23 cellular contexts compared by ENCODE assay signal in the genomic region with DNA sequence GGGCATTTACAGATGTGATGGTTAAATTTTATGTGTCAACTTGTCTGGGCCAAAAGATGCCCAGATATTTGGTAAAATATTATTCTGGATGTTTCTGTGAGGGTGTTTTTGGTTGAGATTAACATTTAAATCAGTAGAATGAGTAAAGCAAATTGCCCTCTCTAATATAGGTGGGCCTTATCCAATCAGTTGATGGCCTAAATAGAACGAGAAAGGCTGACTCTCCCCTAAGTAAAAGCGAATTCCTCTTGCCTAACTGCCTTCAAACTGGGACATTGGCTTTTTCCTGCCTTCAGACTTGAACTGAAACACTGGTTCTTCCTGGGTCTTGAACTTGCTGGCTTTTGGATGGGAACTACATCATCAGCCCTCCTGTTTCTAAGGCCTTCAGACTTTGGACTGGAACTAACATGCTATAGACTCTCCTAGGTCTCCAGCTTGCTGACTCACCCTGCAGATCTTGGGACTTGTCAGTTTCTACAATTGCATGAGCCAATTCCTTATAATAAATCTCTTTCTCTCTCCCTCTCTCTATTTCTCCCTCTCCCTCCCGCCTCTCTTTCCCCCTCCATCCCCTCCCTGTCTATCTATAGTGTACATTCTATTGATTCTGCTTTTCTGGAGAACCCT. TPM values are rescaled to one million over a fixed set of nuclear protein-coding genes. Genes with fewer than 3 reads are reported as not detected.
DNase-seq lines count a peak whose midpoint lies in the region; ATAC-seq, FAIRE-seq and TF ChIP-seq lines count a peak whose summit lies in the region.
"Had no signal": no experiment of that assay in that cellular context is flagged by ENCODE, and none has a peak within 500 bp of the region (broad histone marks: within the 10 kb centered on the region; RNA-seq: fewer than 3 reads in every experiment).

No MANE protein-coding gene starts in this region.

- intact Hi-C loops in GM12878 (cut with micrococcal nuclease; ENCODE audit: unreplicated experiment), result no loop called here

- SMC1A ChIA-PET in GM12878 (lab: Charles Lee; ENCODE audit: uncharacterized antibody, unreplicated experiment), result no interaction called here

- CTCF ChIA-PET in GM12878 (lab: Yijun Ruan, JAX), result interaction anchor here (1.2 to 4.1 kb wide), 4 partner anchors 17 to 278 kb away, joined by 3 to 27 read pairs (median 4); no protein-coding TSS in a partner anchor

- WGBS in GM12878 (ENCODE audit: insufficient coverage, insufficient replicate concordance, low lambda C conversion rate, missing lambda C conversion rate), result 64% methylated on average over 3 of the region's 3 CpGs
- 89% methylated on average over 3 of the region's 3 CpGs for WGBS in smooth muscle cell (ENCODE audit: low lambda C conversion rate)

- H3K4me3 ChIP-seq in GM12878, result no peak overlapping the region
- no peak overlapping the region for H3K4me3 ChIP-seq in fibroblast of villous mesenchyme (ENCODE audit: low read depth, low read length)
- no peak overlapping the region for H3K4me3 ChIP-seq in smooth muscle cell
- H3K4me3 ChIP-seq: heart left ventricle had no signal

- no peak for TF ChIP-seq RAD21 in GM12878 (IDR thresholded peaks at IDR 0.05; ENCODE audit: insufficient read depth, low read depth, low read length)

- H3K36me3 ChIP-seq in GM12878 (ENCODE audit: control insufficient read depth in 2 of 2, insufficient read depth in 2 of 2, low read length in 1 of 2), result no peaks in the 10 kb centered on the region
- H3K36me3 ChIP-seq in smooth muscle cell (ENCODE audit: low read depth), result no peaks in the 10 kb centered on the region
- H3K36me3 ChIP-seq: BE2C, heart left ventricle had no signal

- H4K20me1 ChIP-seq in GM12878 (ENCODE audit: control insufficient read depth, insufficient read depth), result no peaks in the 10 kb centered on the region
- H4K20me1 ChIP-seq in smooth muscle cell (ENCODE audit: low read depth), result no peaks in the 10 kb centered on the region

- DNase-seq in DMS53 (lab: John Stamatoyannopoulos, UW) (peak; percentile 29), DMS53 treated with DMSO at 0.1 percent for 48 hours (lab: John Stamatoyannopoulos, UW; ENCODE audit: unreplicated experiment) (no peak), GM12878 (ENCODE audit: low read depth, low spot score) (no peak), fibroblast of villous mesenchyme (ENCODE audit: low read depth) (peak; percentile 27), smooth muscle cell (lab: John Stamatoyannopoulos, UW; ENCODE audit: unreplicated experiment) (no peak), NCI-H2196 treated with DMSO at 0.1 percent for 48 hours (lab: John Stamatoyannopoulos, UW; ENCODE audit: unreplicated experiment) (no peak), occipital lobe (lab: John Stamatoyannopoulos, UW) (no peak)
- DNase-seq in stimulated activated CD4-positive, alpha-beta T cell treated with anti-CD3 and anti-CD28 coated beads, Interleukin-2, amount 100 ng/mL, for 24 hours, result no peak
- DNase-seq: activated CD4-positive, CD25-positive, alpha-beta regulatory T cell treated with anti-CD3 and anti-CD28 coated beads, Interleukin-2, amount 50 U/mL, for 72 hours; activated naive CD4-positive, alpha-beta T cell treated with anti-CD3 and anti-CD28 coated beads, Interleukin-2, amount 50 U/mL, for 16 hours; activated T-cell treated with anti-CD3 and anti-CD28 coated beads, Interleukin-2, amount 50 U/mL, for 72 hours; BE2C; heart left ventricle; MM.1S; natural killer cell; NCI-H1930; NCI-H446 treated with DMSO at 0.1 percent for 48 hours had no signal

- H3F3A ChIP-seq in smooth muscle cell (ENCODE audit: low read depth), result peaks cover 19% of the 10 kb centered on the region

- H3K9me3 ChIP-seq in GM12878 (replicated peaks; ENCODE audit: control insufficient read depth, insufficient read depth, low read length) (no peaks in the 10 kb centered on the region), smooth muscle cell (replicated peaks; ENCODE audit: low read depth) (no peaks in the 10 kb centered on the region)
- H3K9me3 ChIP-seq: BE2C had no signal

- H3K4me1 ChIP-seq in GM12878 (ENCODE audit: control insufficient read depth, insufficient read depth, low read length), result no peaks in the 10 kb centered on the region
- H3K4me1 ChIP-seq in smooth muscle cell (ENCODE audit: low read depth), result peaks cover 11% of the 10 kb centered on the region

- TF ChIP-seq POLR2A in GM12878 (IDR thresholded peaks at IDR 0.05; ENCODE audit: low read depth, low read length), result no peak

- no peak overlapping the region for H3K27ac ChIP-seq in GM12878 (ENCODE audit: control insufficient read depth, insufficient read depth)
- peak overlapping the region; percentile 94 for H3K27ac ChIP-seq in smooth muscle cell (ENCODE audit: low read depth)
- H3K27ac ChIP-seq: 22Rv1 had no signal

- BruUV-seq in GM12878 (replicated peaks; lab: Mats Ljungman, UMichigan), result no TSS peak

- H3K79me2 ChIP-seq in GM12878 (ENCODE audit: control insufficient read depth, insufficient read depth, low read length) (no peaks in the 10 kb centered on the region), smooth muscle cell (ENCODE audit: low read depth) (no peaks in the 10 kb centered on the region)

- H3K9ac ChIP-seq in GM12878 (ENCODE audit: control insufficient read depth, insufficient read depth, low read length) (no peak overlapping the region), smooth muscle cell (ENCODE audit: low read depth) (no peak overlapping the region)

- H3K27me3 ChIP-seq in GM12878 (replicated peaks in 1 of 2; ENCODE audit: control insufficient read depth in 2 of 2, insufficient read depth in 2 of 2, low read length in 1 of 2) (no peaks in the 10 kb centered on the region), smooth muscle cell (ENCODE audit: low read depth) (no peaks in the 10 kb centered on the region)
- H3K27me3 ChIP-seq: BE2C, heart left ventricle had no signal

- in situ Hi-C loops in GM12878 (cut with MboI), result no loop called here

- TF ChIP-seq CTCF in GM12878 (IDR thresholded peaks at IDR 0.05 in 2 of 3, conservative IDR thresholded peaks at IDR 0.05 in 1 of 3; ENCODE audit: control insufficient read depth in 2 of 3, extremely low read depth in 1 of 3, insufficient read depth in 1 of 3, low read depth in 3 of 3, low read length in 3 of 3), result no peak
- TF ChIP-seq CTCF in fibroblast of villous mesenchyme (IDR thresholded peaks at IDR 0.05; ENCODE audit: insufficient read depth, low read depth, low read length), result no peak
- no peak for TF ChIP-seq CTCF in smooth muscle cell (IDR thresholded peaks at IDR 0.05; ENCODE audit: borderline replicate concordance, insufficient read depth, poor library complexity, severe bottlenecking)

- no peak for TF ChIP-seq EP300 in GM12878 (IDR thresholded peaks at IDR 0.05; ENCODE audit: borderline replicate concordance in 1 of 2, control insufficient read depth in 1 of 2, low read depth in 2 of 2, low read length in 2 of 2)

- peak; percentile 54 for FAIRE-seq in GM12878 (lab: Jason Lieb, UNC)
- FAIRE-seq: D721Med, GM12891, H54, urothelium cell line had no signal

- H2AFZ ChIP-seq in GM12878 (ENCODE audit: control insufficient read depth, low read depth, low read length) (no peak overlapping the region), smooth muscle cell (ENCODE audit: low read depth) (no peak overlapping the region)

- RAD21 ChIA-PET in GM12878 (lab: Charles Lee; ENCODE audit: unreplicated experiment), result interaction anchor here (0.7 kb wide), 1 partner anchor 17 kb away, joined by 3 read pairs; no protein-coding TSS in a partner anchor

- POLR2A ChIA-PET in GM12878 (lab: Charles Lee), result no interaction called here

- H3K4me2 ChIP-seq in GM12878 (ENCODE audit: control insufficient read depth, insufficient read depth), result no peak overlapping the region
- no peak overlapping the region for H3K4me2 ChIP-seq in smooth muscle cell

- ATAC-seq in GM12878, result no peak
- ATAC-seq: activated T-cell treated with anti-CD3 and anti-CD28 coated beads, Interleukin-2, amount 50 U/mL, for 72 hours; heart left ventricle; natural killer cell; Panc1 had no signal

RNA-seq across cellular contexts. Expression of gene NAV1, which starts 10.2 kb away (rescaled TPM):
- total RNA-seq in GM12878 (2013; cell fraction: nucleolus; rRNA removed), result 3.6 and 5.0 TPM in 2 replicates
- total RNA-seq in GM12878 (2014; rRNA removed) (0.11 and 0.45 TPM in 2 replicates), GM12878 (2014; rRNA removed; fragmentation: Illumina TruSeq; extraction: Trizol) (0.09 and 0.64 TPM in 2 replicates), GM12878 (2021) (1.3 and 1.5 TPM in 2 replicates), fibroblast of villous mesenchyme (37.6 and 48.6 TPM in 2 replicates), smooth muscle cell (52.3 and 60.1 TPM in 2 replicates), occipital lobe (38.8 TPM)
- polyA plus RNA-seq in GM12878 (2011; ENCODE audit: low read depth), result 0.21 TPM
- polyA plus RNA-seq in GM12878 (2011; rRNA removed) (0.26 and 0.37 TPM in 2 replicates), GM12878 (2014; fragmentation: Illumina TruSeq; extraction: Trizol) (0.54 and 0.81 TPM in 2 replicates), GM12878 (2014; fragmentation: Nextera tagmentation; extraction: Ambion mirVana) (under 1 TPM; 0.04 to 0.05 TPM), GM12878 (2014; rRNA removed) (0.19 and 0.47 TPM in 2 replicates), GM12878 (2016; fragmentation: Nextera tagmentation; extraction: Ambion mirVana) (under 1 TPM; 0.35 to 0.45 TPM), smooth muscle cell (65.2 and 71.1 TPM in 2 replicates)
- polyA plus RNA-seq in GM12878 (2011; cell fraction: cytosol; rRNA removed), result 0.17 and 0.25 TPM in 2 replicates
- 0.70 and 0.78 TPM in 2 replicates for polyA plus RNA-seq in GM12878 (2011; cell fraction: nucleus; rRNA removed)
- 0.38 and 0.62 TPM in 2 replicates for polyA plus RNA-seq in GM12878 (2012)
- 0.29 and 0.57 TPM in 2 replicates for polyA minus RNA-seq in GM12878 (2011; rRNA and poly(A)+ RNA removed)
- 0.52 and 0.80 TPM in 2 replicates for polyA minus RNA-seq in GM12878 (2011; cell fraction: cytosol; rRNA and poly(A)+ RNA removed)
- polyA minus RNA-seq in GM12878 (2011; cell fraction: nucleus; rRNA and poly(A)+ RNA removed), result 0.48 and 0.96 TPM in 2 replicates

RNA-seq across cellular contexts. Expression of gene CSRP1, which starts 21.8 kb away (rescaled TPM):
- 25.4 and 32.7 TPM in 2 replicates for total RNA-seq in GM12878 (2013; cell fraction: nucleolus; rRNA removed)
- 80.1 and 80.4 TPM in 2 replicates for total RNA-seq in GM12878 (2014; rRNA removed)
- 61.2 and 63.3 TPM in 2 replicates for total RNA-seq in GM12878 (2014; rRNA removed; fragmentation: Illumina TruSeq; extraction: Trizol)
- 67.9 and 79.8 TPM in 2 replicates for total RNA-seq in GM12878 (2021)
- 25.1 TPM for polyA plus RNA-seq in GM12878 (2011; ENCODE audit: low read depth)
- 50.2 and 81.0 TPM in 2 replicates for polyA plus RNA-seq in GM12878 (2011; rRNA removed)
- 102 and 110 TPM in 2 replicates for polyA plus RNA-seq in GM12878 (2011; cell fraction: cytosol; rRNA removed)
- 68.4 and 89.9 TPM in 2 replicates for polyA plus RNA-seq in GM12878 (2011; cell fraction: nucleus; rRNA removed)
- polyA plus RNA-seq in GM12878 (2012), result 32.9 and 33.6 TPM in 2 replicates
- polyA plus RNA-seq in GM12878 (2014; fragmentation: Illumina TruSeq; extraction: Trizol), result 59.5 and 88.3 TPM in 2 replicates
- 10 to 100 TPM; 23.4 to 24.3 TPM for polyA plus RNA-seq in GM12878 (2014; fragmentation: Nextera tagmentation; extraction: Ambion mirVana)
- polyA plus RNA-seq in GM12878 (2014; rRNA removed), result 80.8 and 93.4 TPM in 2 replicates
- polyA plus RNA-seq in GM12878 (2016; fragmentation: Nextera tagmentation; extraction: Ambion mirVana), result 10 to 100 TPM; 94.4 to 99.2 TPM
- polyA minus RNA-seq in GM12878 (2011; rRNA and poly(A)+ RNA removed), result 56.0 and 75.4 TPM in 2 replicates
- polyA minus RNA-seq in GM12878 (2011; cell fraction: cytosol; rRNA and poly(A)+ RNA removed), result 21.2 and 22.8 TPM in 2 replicates
- polyA minus RNA-seq in GM12878 (2011; cell fraction: nucleus; rRNA and poly(A)+ RNA removed), result 14.0 and 23.8 TPM in 2 replicates
- total RNA-seq in fibroblast of villous mesenchyme, result 931 and 941 TPM in 2 replicates
- 317 and 345 TPM in 2 replicates for total RNA-seq in smooth muscle cell
- 202 and 215 TPM in 2 replicates for polyA plus RNA-seq in smooth muscle cell
- total RNA-seq in occipital lobe, result 16.8 TPM

RNA-seq across cellular contexts. Expression of gene PHLDA3, which starts 59.8 kb away (rescaled TPM):
- total RNA-seq in GM12878 (2013; cell fraction: nucleolus; rRNA removed), result 11.9 and 17.4 TPM in 2 replicates
- total RNA-seq in GM12878 (2014; rRNA removed) (22.4 and 26.0 TPM in 2 replicates), GM12878 (2014; rRNA removed; fragmentation: Illumina TruSeq; extraction: Trizol) (6.4 and 7.7 TPM in 2 replicates), GM12878 (2021) (33.7 and 35.5 TPM in 2 replicates), fibroblast of villous mesenchyme (65.1 and 70.0 TPM in 2 replicates), smooth muscle cell (87.8 and 130 TPM in 2 replicates), occipital lobe (9.8 TPM)
- polyA plus RNA-seq in GM12878 (2011; ENCODE audit: low read depth), result 4.3 TPM
- polyA plus RNA-seq in GM12878 (2011; rRNA removed) (8.9 and 17.5 TPM in 2 replicates), GM12878 (2014; fragmentation: Illumina TruSeq; extraction: Trizol) (2.5 and 5.5 TPM in 2 replicates), GM12878 (2014; fragmentation: Nextera tagmentation; extraction: Ambion mirVana) (1 to 10 TPM in 1 of 2 experiments, under 1 TPM in 1; 0.60 to 2.0 TPM), GM12878 (2014; rRNA removed) (27.9 and 38.4 TPM in 2 replicates), GM12878 (2016; fragmentation: Nextera tagmentation; extraction: Ambion mirVana) (10 to 100 TPM; 47.5 to 57.4 TPM), smooth muscle cell (340 and 343 TPM in 2 replicates)
- 17.5 and 43.7 TPM in 2 replicates for polyA plus RNA-seq in GM12878 (2011; cell fraction: cytosol; rRNA removed)
- 23.0 and 26.3 TPM in 2 replicates for polyA plus RNA-seq in GM12878 (2011; cell fraction: nucleus; rRNA removed)
- 12.6 and 18.7 TPM in 2 replicates for polyA plus RNA-seq in GM12878 (2012)
- 7.2 and 17.9 TPM in 2 replicates for polyA minus RNA-seq in GM12878 (2011; rRNA and poly(A)+ RNA removed)
- polyA minus RNA-seq in GM12878 (2011; cell fraction: cytosol; rRNA and poly(A)+ RNA removed), result 10.9 and 11.1 TPM in 2 replicates
- 10.3 and 19.7 TPM in 2 replicates for polyA minus RNA-seq in GM12878 (2011; cell fraction: nucleus; rRNA and poly(A)+ RNA removed)

Comparison
In these comparisons a context has a peak if more than half of its experiments do, and no peak if none do; other contexts are left out.
1. DNase-seq: peak in DMS53 (single experiment) and fibroblast of villous mesenchyme (single experiment); none in DMS53 treated with DMSO at 0.1 percent for 48 hours (single experiment), GM12878 (single experiment), smooth muscle cell (single experiment), stimulated activated CD4-positive, alpha-beta T cell treated with anti-CD3 and anti-CD28 coated beads, Interleukin-2, amount 100 ng/mL, for 24 hours (0 of 2), NCI-H2196 treated with DMSO at 0.1 percent for 48 hours (single experiment) and occipital lobe (single experiment).